ENCODE assay signal across 9 cellular contexts in the genomic region with DNA sequence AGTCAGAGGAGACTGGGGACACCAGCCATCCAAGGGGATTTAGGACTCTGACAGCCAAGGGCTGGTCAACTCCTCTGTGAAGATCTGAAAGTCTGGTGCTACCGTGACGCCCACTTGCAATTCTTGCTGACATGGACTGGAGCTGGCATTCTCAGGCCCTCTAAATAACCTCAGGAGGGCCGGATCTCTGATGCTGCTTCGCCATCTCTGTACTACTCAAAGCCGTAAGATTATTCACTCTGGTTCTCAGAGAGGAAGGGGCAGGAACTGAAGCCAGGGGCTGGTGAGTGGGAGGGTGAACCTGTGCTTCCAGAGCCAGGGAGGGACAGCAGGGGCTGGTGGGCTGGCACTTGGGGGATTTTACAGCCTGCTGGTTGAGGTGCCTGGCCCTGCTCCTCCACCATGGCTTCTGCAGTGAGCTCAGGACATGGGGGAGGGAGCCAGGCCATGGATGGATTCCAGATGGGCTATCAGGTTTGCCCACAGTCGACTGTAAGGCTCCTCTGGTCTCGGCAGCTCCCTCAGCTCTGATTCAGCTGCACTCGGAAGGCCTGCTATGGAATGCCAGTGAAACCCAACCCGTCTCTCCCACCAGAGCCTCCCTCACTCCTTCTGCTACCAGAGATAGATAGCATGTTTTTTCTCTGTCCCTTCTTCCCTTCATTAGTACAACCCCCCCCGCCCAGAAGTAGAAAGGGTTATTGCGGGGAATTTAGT.
A peak's percentile ranks its signal among the peaks of the same experiment; 100 is the strongest.
DNase-seq lines count a peak whose midpoint lies in the region; ATAC-seq and TF ChIP-seq lines count a peak whose summit lies in the region.
"Had no signal": no experiment of that assay in that cellular context is flagged by ENCODE, and none has a peak within 500 bp of the region (broad histone marks: within the 10 kb centered on the region; RNA-seq: fewer than 3 reads in every experiment).

No MANE protein-coding gene starts in this region.

- CTCF ChIA-PET in SK-N-SH (lab: Yijun Ruan, JAX): interaction anchor here (0.8 to 2.2 kb wide), 10 partner anchors 7 to 138 kb away, joined by 3 to 6 read pairs (median 4); no protein-coding TSS in a partner anchor

- 42% methylated on average over 9 of the region's 11 CpGs for WGBS in SK-N-SH (ENCODE audit: low lambda C conversion rate)

- no peak for TF ChIP-seq CTCF in SK-N-SH (IDR thresholded peaks at IDR 0.05)

- peak; percentile 30 to 83; a peak in 2 of 4 replicates for TF ChIP-seq EP300 in SK-N-SH (IDR thresholded peaks at IDR 0.05; ENCODE audit: borderline replicate concordance in 1 of 2, low read depth in 1 of 2, low read length in 1 of 2)

- peak; percentile 24 for ATAC-seq in Right ventricle myocardium superior (ENCODE audit: poor library complexity)
- peak; percentile 40 for ATAC-seq in sciatic nerve
- ATAC-seq: activated CD8-positive, alpha-beta T cell treated with anti-CD3 and anti-CD28 coated beads, Interleukin-2, amount 10 ng/mL, durations not matched to agents 7 days and 5 days had no signal

- DNase-seq in G401 (ENCODE audit: low spot score): peak; percentile 75
- peak; percentile 74 for DNase-seq in SK-N-SH
- no peak for DNase-seq in Right ventricle myocardium superior
- no peak for DNase-seq in sciatic nerve (ENCODE audit: low spot score)
- no peak for DNase-seq in HT-29 (ENCODE audit: low spot score)
- DNase-seq in glomerular visceral epithelial cell (ENCODE audit: extremely low spot score): no peak
- DNase-seq in HuH-7 (ENCODE audit: low spot score): no peak
- DNase-seq in KBM-7: no peak
- DNase-seq: activated CD8-positive, alpha-beta T cell treated with anti-CD3 and anti-CD28 coated beads, Interleukin-2, amount 10 ng/mL, durations not matched to agents 7 days and 5 days had no signal

- H3K27ac ChIP-seq in SK-N-SH (ENCODE audit: low read depth in 2 of 2, low read length in 1 of 2): peak overlapping the region; percentile 89 to 99

- H3K4me3 ChIP-seq in SK-N-SH (ENCODE audit: low read depth in 2 of 2, low read length in 1 of 2): no peak overlapping the region

- H3F3A ChIP-seq in SK-N-SH (replicated peaks; ENCODE audit: insufficient read depth): peaks cover 27% of the 10 kb centered on the region

- intact Hi-C loops in Right ventricle myocardium superior (cut with DNase I): no loop called here
- intact Hi-C loops in sciatic nerve (cut with DNase I): no loop called here

- H3K9me2 ChIP-seq in SK-N-SH: no peaks in the 10 kb centered on the region

- POLR2A ChIA-PET in SK-N-SH (lab: Yijun Ruan, JAX): no interaction called here

- peak overlapping the region; percentile 49; the same call in 1 of the 2 replicates for H3K9ac ChIP-seq in SK-N-SH

- no peaks in the 10 kb centered on the region for H3K36me3 ChIP-seq in SK-N-SH (replicated peaks in 1 of 2; ENCODE audit: control insufficient read depth in 1 of 2, insufficient read depth in 2 of 2, low read length in 1 of 2)

- no peak overlapping the region for H2AFZ ChIP-seq in SK-N-SH (ENCODE audit: low read depth)

- peak overlapping the region; percentile 60 for H3K4me2 ChIP-seq in SK-N-SH

- peaks cover 54 to 65% of the 10 kb centered on the region in 2 experiments for H3K4me1 ChIP-seq in SK-N-SH (ENCODE audit: control insufficient read depth in 1 of 2, insufficient read depth in 2 of 2, low read depth in 1 of 2, low read length in 1 of 2)

- no peaks in the 10 kb centered on the region for H3K9me3 ChIP-seq in SK-N-SH

- in situ Hi-C loops in G401 (cut with HindIII; ENCODE audit: low sequenced_read_pairs) (no loop called here), KBM-7 (cut with MboI; ENCODE audit: low pct_unique_long_range_greater_than_20kb, low sequenced_read_pairs) (no loop called here)

- no peak; the same call in 1 of the 2 replicates for TF ChIP-seq RAD21 in SK-N-SH (IDR thresholded peaks at IDR 0.05; ENCODE audit: low read length)

- no peaks in the 10 kb centered on the region for H4K20me1 ChIP-seq in SK-N-SH (ENCODE audit: insufficient read depth)

- peaks cover 50% of the 10 kb centered on the region for H3K79me2 ChIP-seq in SK-N-SH (ENCODE audit: insufficient read depth)

- no peaks in the 10 kb centered on the region for H3K27me3 ChIP-seq in SK-N-SH (ENCODE audit: insufficient read depth)

TF ChIP-seq in SK-N-SH, 30 proteins besides CTCF, POLR2A, EP300 and RAD21 (continues in another document):
- TF ChIP-seq SIN3A (IDR thresholded peaks at IDR 0.05; ENCODE audit: borderline replicate concordance, low read depth, low read length) (peak; percentile 82; the same call in 1 of the 2 replicates), JUND (IDR thresholded peaks at IDR 0.05) (peak; percentile 31; the same call in 1 of the 2 replicates), NFIC (IDR thresholded peaks at IDR 0.05; ENCODE audit: borderline replicate concordance) (peak; percentile 78), CHD2 (IDR thresholded peaks at IDR 0.05; ENCODE audit: low read length, partially characterized antibody) (peak; percentile 73), MEF2A (IDR thresholded peaks at IDR 0.05; ENCODE audit: borderline replicate concordance, low read depth) (peak; percentile 52; the same call in 1 of the 2 replicates), RXRA (IDR thresholded peaks at IDR 0.05; ENCODE audit: borderline replicate concordance, low read depth) (peak; percentile 64; the same call in 1 of the 2 replicates), SMC3 (IDR thresholded peaks at IDR 0.05; ENCODE audit: low read depth, low read length) (peak; percentile 5; the same call in 1 of the 2 replicates), GATA2 (CRISPR knock-in tag; IDR thresholded peaks at IDR 0.05) (no peak), RCOR1 (IDR thresholded peaks at IDR 0.05; ENCODE audit: low read length) (peak; percentile 55; the same call in 1 of the 2 replicates), TCF12 (IDR thresholded peaks at IDR 0.05) (peak; percentile 95), POLR2AphosphoS5 (IDR thresholded peaks at IDR 0.05; ENCODE audit: low read depth, low read length) (peak; percentile 56; the same call in 1 of the 2 replicates), ELF1 (IDR thresholded peaks at IDR 0.05) (no peak), EZH2phosphoT487 (IDR thresholded peaks at IDR 0.05; ENCODE audit: borderline replicate concordance, low read depth) (no peak), TEAD4 (IDR thresholded peaks at IDR 0.05; ENCODE audit: borderline replicate concordance, insufficient read depth) (peak; percentile 87; the same call in 1 of the 2 replicates), FOSL2 (IDR thresholded peaks at IDR 0.05; ENCODE audit: borderline replicate concordance, low read depth) (peak; percentile 45; the same call in 1 of the 2 replicates), MXI1 (IDR thresholded peaks at IDR 0.05; ENCODE audit: low read depth, low read length) (0 out of 2 replicates have a peak, but pooled peaks have one; percentile 5), YY1 (IDR thresholded peaks at IDR 0.05; ENCODE audit: low read depth) (peak; percentile 46; the same call in 1 of the 2 replicates)
- TF ChIP-seq, protein P1, sequence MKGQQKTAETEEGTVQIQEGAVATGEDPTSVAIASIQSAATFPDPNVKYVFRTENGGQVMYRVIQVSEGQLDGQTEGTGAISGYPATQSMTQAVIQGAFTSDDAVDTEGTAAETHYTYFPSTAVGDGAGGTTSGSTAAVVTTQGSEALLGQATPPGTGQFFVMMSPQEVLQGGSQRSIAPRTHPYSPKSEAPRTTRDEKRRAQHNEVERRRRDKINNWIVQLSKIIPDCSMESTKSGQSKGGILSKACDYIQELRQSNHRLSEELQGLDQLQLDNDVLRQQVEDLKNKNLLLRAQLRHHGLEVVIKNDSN (IDR thresholded peaks at IDR 0.05; ENCODE audit: borderline replicate concordance, low read depth): no peak
- TF ChIP-seq, protein P2, sequence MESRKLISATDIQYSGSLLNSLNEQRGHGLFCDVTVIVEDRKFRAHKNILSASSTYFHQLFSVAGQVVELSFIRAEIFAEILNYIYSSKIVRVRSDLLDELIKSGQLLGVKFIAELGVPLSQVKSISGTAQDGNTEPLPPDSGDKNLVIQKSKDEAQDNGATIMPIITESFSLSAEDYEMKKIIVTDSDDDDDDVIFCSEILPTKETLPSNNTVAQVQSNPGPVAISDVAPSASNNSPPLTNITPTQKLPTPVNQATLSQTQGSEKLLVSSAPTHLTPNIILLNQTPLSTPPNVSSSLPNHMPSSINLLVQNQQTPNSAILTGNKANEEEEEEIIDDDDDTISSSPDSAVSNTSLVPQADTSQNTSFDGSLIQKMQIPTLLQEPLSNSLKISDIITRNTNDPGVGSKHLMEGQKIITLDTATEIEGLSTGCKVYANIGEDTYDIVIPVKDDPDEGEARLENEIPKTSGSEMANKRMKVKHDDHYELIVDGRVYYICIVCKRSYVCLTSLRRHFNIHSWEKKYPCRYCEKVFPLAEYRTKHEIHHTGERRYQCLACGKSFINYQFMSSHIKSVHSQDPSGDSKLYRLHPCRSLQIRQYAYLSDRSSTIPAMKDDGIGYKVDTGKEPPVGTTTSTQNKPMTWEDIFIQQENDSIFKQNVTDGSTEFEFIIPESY (IDR thresholded peaks at IDR 0.05; ENCODE audit: borderline replicate concordance, low read depth): 0 out of 2 replicates have a peak, but pooled peaks have one; percentile 57
- TF ChIP-seq, protein P3, sequence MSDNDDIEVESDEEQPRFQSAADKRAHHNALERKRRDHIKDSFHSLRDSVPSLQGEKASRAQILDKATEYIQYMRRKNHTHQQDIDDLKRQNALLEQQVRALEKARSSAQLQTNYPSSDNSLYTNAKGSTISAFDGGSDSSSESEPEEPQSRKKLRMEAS (IDR thresholded peaks at IDR 0.05; ENCODE audit: low read depth): peak; percentile 48; the same call in 1 of the 2 replicates
- TF ChIP-seq, protein P4, sequence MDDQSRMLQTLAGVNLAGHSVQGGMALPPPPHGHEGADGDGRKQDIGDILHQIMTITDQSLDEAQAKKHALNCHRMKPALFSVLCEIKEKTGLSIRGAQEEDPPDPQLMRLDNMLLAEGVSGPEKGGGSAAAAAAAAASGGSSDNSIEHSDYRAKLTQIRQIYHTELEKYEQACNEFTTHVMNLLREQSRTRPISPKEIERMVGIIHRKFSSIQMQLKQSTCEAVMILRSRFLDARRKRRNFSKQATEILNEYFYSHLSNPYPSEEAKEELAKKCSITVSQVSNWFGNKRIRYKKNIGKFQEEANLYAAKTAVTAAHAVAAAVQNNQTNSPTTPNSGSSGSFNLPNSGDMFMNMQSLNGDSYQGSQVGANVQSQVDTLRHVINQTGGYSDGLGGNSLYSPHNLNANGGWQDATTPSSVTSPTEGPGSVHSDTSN (IDR thresholded peaks at IDR 0.05): peak; percentile 82

Comparison
In these comparisons a context has a peak if more than half of its experiments do, and no peak if none do; other contexts are left out.
1. DNase-seq: peak in G401 (single experiment) and SK-N-SH (single experiment); none in Right ventricle myocardium superior (single experiment), sciatic nerve (single experiment), HT-29 (single experiment), glomerular visceral epithelial cell (single experiment), HuH-7 (single experiment) and KBM-7 (single experiment).